Comparison of ENCODE assay signal across 8 cellular contexts in genomic region chr1:85276290-85277026, GRCh38. TPM values are rescaled to one million over a fixed set of nuclear protein-coding genes. Genes with fewer than 3 reads are reported as not detected.
DNase-seq lines count a peak whose midpoint lies in the region; ATAC-seq and TF ChIP-seq lines count a peak whose summit lies in the region.

BCL10 (minus strand) TSS chr1:85276632; CDS start chr1:85276352, 280 bp downstream.

- peaks cover 2% of the 10 kb centered on the region for H3K4me1 ChIP-seq in thymus (ENCODE audit: control insufficient read depth, insufficient read depth, low read length)

- no peaks in the 10 kb centered on the region for H3K9me3 Mint-ChIP-seq in osteocyte (ENCODE audit: unreplicated experiment)

- H3K4me3 ChIP-seq in GM12864 (ENCODE audit: low read depth, low read length): peak within 1 kb of the TSS; percentile 75
- H3K4me3 ChIP-seq in thymus (ENCODE audit: low read length): peak within 1 kb of the TSS; percentile 64

- no peaks in the 10 kb centered on the region for H3K27me3 ChIP-seq in thymus (ENCODE audit: control insufficient read depth, insufficient read depth)

- DNase-seq in GM12864 (ENCODE audit: low read depth) (peak; percentile 93), NCI-H1417 (lab: John Stamatoyannopoulos, UW) (peak; percentile 97 to 99 (median 98)), SW 1271 (lab: John Stamatoyannopoulos, UW) (peak; percentile 95 to 97), head of caudate nucleus (peak; percentile 96 to 100 (median 99)), osteocyte (ENCODE audit: extremely low spot score, unreplicated experiment) (peak; percentile 100)
- DNase-seq in activated naive CD8-positive, alpha-beta T cell treated with anti-CD3 and anti-CD28 coated beads, Interleukin-2, amount 50 U/mL, for 16 hours (ENCODE audit: low read depth, low spot score): peak; percentile 96

- peak within 1 kb of the TSS; percentile 83 for H3K4me3 Mint-ChIP-seq in osteocyte (ENCODE audit: unreplicated experiment)

- WGBS in thymus: under 1% methylated on average over 72 of the region's 72 CpGs

- H3K4me1 Mint-ChIP-seq in osteocyte (ENCODE audit: unreplicated experiment): peaks cover 46% of the 10 kb centered on the region

- ATAC-seq in HG02759 (IDR thresholded peaks at IDR 0.05; ENCODE audit: unreplicated experiment): peak; percentile 95

- H3K27me3 Mint-ChIP-seq in osteocyte (ENCODE audit: unreplicated experiment): no peaks in the 10 kb centered on the region

- H3K9me3 ChIP-seq in thymus (ENCODE audit: control insufficient read depth): no peaks in the 10 kb centered on the region

- H3K36me3 Mint-ChIP-seq in osteocyte (ENCODE audit: unreplicated experiment): peaks cover 11% of the 10 kb centered on the region

- no peak for TF ChIP-seq CTCF in GM12864 (IDR thresholded peaks at IDR 0.05; ENCODE audit: low read depth, low read length, missing control alignments)
- no peak for TF ChIP-seq CTCF in osteocyte (IDR thresholded peaks at IDR 0.05)

- H3K27ac ChIP-seq in thymus (ENCODE audit: low read depth): peak within 1 kb of the TSS; percentile 97

- intact Hi-C loops in head of caudate nucleus (cut with DNase I): no loop called here

- peak within 1 kb of the TSS; percentile 96 for H3K27ac Mint-ChIP-seq in osteocyte (ENCODE audit: unreplicated experiment)

- no peaks in the 10 kb centered on the region for H3K36me3 ChIP-seq in thymus (ENCODE audit: control insufficient read depth, insufficient read depth)

RNA-seq across cellular contexts. Expression of gene BCL10, which starts in this region (rescaled TPM):
- total RNA-seq in osteocyte: 27.9 and 29.0 TPM in 2 replicates
- polyA plus RNA-seq in thymus: 14.9 TPM

Comparison
In these comparisons a context has a peak if more than half of its experiments do, and no peak if none do; other contexts are left out.
1. Peak in every context shown above with its lines: DNase-seq, ATAC-seq, H3K4me3 ChIP-seq and H3K27ac ChIP-seq.